In genomic region chr11:126132319-126132718, GRCh38 we compare ENCODE assay signal across 10 cellular contexts.
A peak's percentile ranks its signal among the peaks of the same experiment; 100 is the strongest.
DNase-seq lines count a peak whose midpoint lies in the region; FAIRE-seq and TF ChIP-seq lines count a peak whose summit lies in the region.
"Had no signal": no experiment of that assay in that cellular context is flagged by ENCODE, and none has a peak within 500 bp of the region (broad histone marks: within the 10 kb centered on the region; RNA-seq: fewer than 3 reads in every experiment).

No MANE protein-coding gene starts in this region.

- H3K4me3 ChIP-seq in astrocyte (ENCODE audit: insufficient read depth, low read depth, low read length) (no peak overlapping the region), suprapubic skin (no peak overlapping the region)

- no peak overlapping the region for H3K4me3 Mint-ChIP-seq in astrocyte (ENCODE audit: unreplicated experiment)

- FAIRE-seq in astrocyte (lab: Jason Lieb, UNC), result no peak

- peak overlapping the region; percentile 79 for H3K27ac Mint-ChIP-seq in astrocyte (ENCODE audit: unreplicated experiment)

- no peak for TF ChIP-seq CTCF in astrocyte (IDR thresholded peaks at IDR 0.05; ENCODE audit: insufficient read depth, low read depth, low read length)
- TF ChIP-seq CTCF in suprapubic skin (IDR thresholded peaks at IDR 0.05), result no peak

- no peaks in the 10 kb centered on the region for H3K4me1 ChIP-seq in astrocyte (ENCODE audit: insufficient read depth, low read length)
- peaks cover 22% of the 10 kb centered on the region for H3K4me1 ChIP-seq in suprapubic skin

- H3K27me3 Mint-ChIP-seq in astrocyte (ENCODE audit: low read depth, unreplicated experiment), result peaks cover 28% of the 10 kb centered on the region

- no peak overlapping the region for H2AFZ ChIP-seq in astrocyte (ENCODE audit: low read depth, low read length)

- no peak overlapping the region for H3K9ac ChIP-seq in astrocyte (ENCODE audit: low read length)

- no peaks in the 10 kb centered on the region for H3K36me3 ChIP-seq in astrocyte (ENCODE audit: insufficient read depth, low read length)
- no peaks in the 10 kb centered on the region for H3K36me3 ChIP-seq in suprapubic skin

- H3K27ac ChIP-seq in astrocyte (ENCODE audit: low read depth, low read length) (no peak overlapping the region), suprapubic skin (peak overlapping the region; percentile 46)
- H3K27ac ChIP-seq: 22Rv1 had no signal

- no peaks in the 10 kb centered on the region for H4K20me1 ChIP-seq in astrocyte (ENCODE audit: insufficient read depth, low read length)

- no peak for TF ChIP-seq EP300 in suprapubic skin (IDR thresholded peaks at IDR 0.05)

- TF ChIP-seq POLR2A in suprapubic skin (IDR thresholded peaks at IDR 0.05), result no peak

- WGBS in suprapubic skin, result 36% methylated on average over 3 of the region's 3 CpGs

- peaks cover 7% of the 10 kb centered on the region for H3K27me3 ChIP-seq in astrocyte (ENCODE audit: insufficient read depth, low read length)
- no peaks in the 10 kb centered on the region for H3K27me3 ChIP-seq in suprapubic skin

- no peak overlapping the region for H3K4me2 ChIP-seq in astrocyte (ENCODE audit: low read length)

- H3K4me1 Mint-ChIP-seq in astrocyte (ENCODE audit: low read depth, unreplicated experiment), result peaks cover 7% of the 10 kb centered on the region

- no peaks in the 10 kb centered on the region for H3K9me3 ChIP-seq in astrocyte (ENCODE audit: insufficient read depth, low read depth, low read length)
- no peaks in the 10 kb centered on the region for H3K9me3 ChIP-seq in suprapubic skin

- H3K9me3 Mint-ChIP-seq in astrocyte (ENCODE audit: unreplicated experiment), result no peaks in the 10 kb centered on the region

- peak; percentile 19 for DNase-seq in DMS153 (lab: John Stamatoyannopoulos, UW)
- no peak for DNase-seq in DMS153 treated with DMSO at 0.1 percent for 48 hours (lab: John Stamatoyannopoulos, UW; ENCODE audit: unreplicated experiment)
- DNase-seq in astrocyte (ENCODE audit: low read depth), result peak; percentile 80
- peak; percentile 36 for DNase-seq in iris pigment epithelial cell (ENCODE audit: low read depth)
- DNase-seq in suprapubic skin (ENCODE audit: low spot score in 2 of 2), result no peak
- DNase-seq in NCI-H82 treated with DMSO at 0.1 percent for 48 hours (lab: John Stamatoyannopoulos, UW; ENCODE audit: unreplicated experiment), result no peak
- no peak for DNase-seq in globus pallidus (ENCODE audit: low spot score)
- no peak for DNase-seq in iPS-NIHi7 (ENCODE audit: extremely low spot score)
- DNase-seq: stimulated activated CD4-positive, alpha-beta T cell treated with anti-CD3 and anti-CD28 coated beads, Interleukin-15, amount 100 ng/mL, for 24 hours had no signal

- peaks cover 1% of the 10 kb centered on the region for H3K36me3 Mint-ChIP-seq in astrocyte (ENCODE audit: low read depth, unreplicated experiment)

- H3K79me2 ChIP-seq in astrocyte (ENCODE audit: insufficient read depth, low read length), result no peaks in the 10 kb centered on the region

Comparison
In these comparisons a context has a peak if more than half of its experiments do, and no peak if none do; other contexts are left out.
1. DNase-seq: peak in DMS153 (single experiment), astrocyte (single experiment) and iris pigment epithelial cell (single experiment); none in DMS153 treated with DMSO at 0.1 percent for 48 hours (single experiment), suprapubic skin (0 of 2), NCI-H82 treated with DMSO at 0.1 percent for 48 hours (single experiment), globus pallidus (single experiment) and iPS-NIHi7 (single experiment).